Comparison of ENCODE assay signal across 1 cellular context in the genomic region with DNA sequence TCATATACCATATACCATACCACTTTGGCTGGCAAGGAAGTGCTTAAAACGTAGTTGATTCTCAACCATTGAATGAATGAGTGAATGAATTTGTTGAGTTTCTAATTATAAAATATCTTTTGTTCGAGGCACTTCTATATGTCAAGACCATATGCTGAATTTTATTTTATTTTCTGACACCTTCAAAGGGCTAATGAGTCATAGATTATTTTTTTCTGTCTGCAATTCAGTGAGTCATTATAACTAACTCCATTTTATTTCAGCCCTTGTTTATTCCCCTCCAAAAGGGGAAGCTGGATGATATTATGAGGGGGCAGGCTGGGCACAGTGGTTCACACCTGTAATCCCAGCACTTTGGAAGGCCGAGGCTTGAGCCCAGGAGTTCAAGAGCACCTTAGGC.
A peak's percentile ranks its signal among the peaks of the same experiment; 100 is the strongest.
TF ChIP-seq lines count a peak whose summit lies in the region.

No MANE protein-coding gene starts in this region.

TF ChIP-seq in K562, 482 proteins besides CTCF, POLR2A, EP300 and RAD21 (continued from another document):
- TF ChIP-seq, protein P1, sequence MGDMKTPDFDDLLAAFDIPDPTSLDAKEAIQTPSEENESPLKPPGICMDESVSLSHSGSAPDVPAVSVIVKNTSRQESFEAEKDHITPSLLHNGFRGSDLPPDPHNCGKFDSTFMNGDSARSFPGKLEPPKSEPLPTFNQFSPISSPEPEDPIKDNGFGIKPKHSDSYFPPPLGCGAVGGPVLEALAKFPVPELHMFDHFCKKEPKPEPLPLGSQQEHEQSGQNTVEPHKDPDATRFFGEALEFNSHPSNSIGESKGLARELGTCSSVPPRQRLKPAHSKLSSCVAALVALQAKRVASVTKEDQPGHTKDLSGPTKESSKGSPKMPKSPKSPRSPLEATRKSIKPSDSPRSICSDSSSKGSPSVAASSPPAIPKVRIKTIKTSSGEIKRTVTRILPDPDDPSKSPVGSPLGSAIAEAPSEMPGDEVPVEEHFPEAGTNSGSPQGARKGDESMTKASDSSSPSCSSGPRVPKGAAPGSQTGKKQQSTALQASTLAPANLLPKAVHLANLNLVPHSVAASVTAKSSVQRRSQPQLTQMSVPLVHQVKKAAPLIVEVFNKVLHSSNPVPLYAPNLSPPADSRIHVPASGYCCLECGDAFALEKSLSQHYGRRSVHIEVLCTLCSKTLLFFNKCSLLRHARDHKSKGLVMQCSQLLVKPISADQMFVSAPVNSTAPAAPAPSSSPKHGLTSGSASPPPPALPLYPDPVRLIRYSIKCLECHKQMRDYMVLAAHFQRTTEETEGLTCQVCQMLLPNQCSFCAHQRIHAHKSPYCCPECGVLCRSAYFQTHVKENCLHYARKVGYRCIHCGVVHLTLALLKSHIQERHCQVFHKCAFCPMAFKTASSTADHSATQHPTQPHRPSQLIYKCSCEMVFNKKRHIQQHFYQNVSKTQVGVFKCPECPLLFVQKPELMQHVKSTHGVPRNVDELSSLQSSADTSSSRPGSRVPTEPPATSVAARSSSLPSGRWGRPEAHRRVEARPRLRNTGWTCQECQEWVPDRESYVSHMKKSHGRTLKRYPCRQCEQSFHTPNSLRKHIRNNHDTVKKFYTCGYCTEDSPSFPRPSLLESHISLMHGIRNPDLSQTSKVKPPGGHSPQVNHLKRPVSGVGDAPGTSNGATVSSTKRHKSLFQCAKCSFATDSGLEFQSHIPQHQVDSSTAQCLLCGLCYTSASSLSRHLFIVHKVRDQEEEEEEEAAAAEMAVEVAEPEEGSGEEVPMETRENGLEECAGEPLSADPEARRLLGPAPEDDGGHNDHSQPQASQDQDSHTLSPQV (IDR thresholded peaks at IDR 0.05) = peak; percentile 7
- TF ChIP-seq, protein P2, sequence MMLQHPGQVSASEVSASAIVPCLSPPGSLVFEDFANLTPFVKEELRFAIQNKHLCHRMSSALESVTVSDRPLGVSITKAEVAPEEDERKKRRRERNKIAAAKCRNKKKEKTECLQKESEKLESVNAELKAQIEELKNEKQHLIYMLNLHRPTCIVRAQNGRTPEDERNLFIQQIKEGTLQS (IDR thresholded peaks at IDR 0.05) = peak; percentile 54
- TF ChIP-seq, protein P2 (CRISPR knock-in tag; conservative IDR thresholded peaks at IDR 0.05) = no peak
- TF ChIP-seq NEUROD1 (IDR thresholded peaks at IDR 0.05; ENCODE audit: borderline replicate concordance, low read depth, low read length, partially characterized antibody) = no peak
